29 cellular contexts compared by ENCODE assay signal in genomic region chr16:26360867-26361266, GRCh38.
"Had no signal": no experiment of that assay in that cellular context is flagged by ENCODE, and none has a peak within 500 bp of the region (broad histone marks: within the 10 kb centered on the region; RNA-seq: fewer than 3 reads in every experiment).

No MANE protein-coding gene starts in this region.

- H3K36me3 ChIP-seq: stomach, suprapubic skin, thoracic aorta, thyroid gland, tibial artery, tibial nerve, transverse colon, upper lobe of left lung, upper lobe of right lung, uterus, vagina had no signal

- H3K27me3 Mint-ChIP-seq: stimulated activated naive CD8-positive, alpha-beta T cell treated with anti-CD3 and anti-CD28 coated beads, Interleukin-15, Interleukin-2, amounts not matched to agents 100 ng/mL and 50 ng/mL, for 24 hours had no signal

- H3K36me3 Mint-ChIP-seq: stimulated activated effector memory CD8-positive, alpha-beta T cell treated with anti-CD3 and anti-CD28 coated beads, Interleukin-12 subunit alpha, Interleukin-12 subunit beta, amount 100 ng/mL, for 72 hours; stimulated activated memory B cell treated with anti-CD40 and anti-IgM and Interleukin-4, amounts not matched to agents 10 μg/mL and 1 μg/mL and 100 μg/mL, for 72 hours; stimulated activated naive B cell treated with anti-CD40 and anti-IgM and Interleukin-4, amounts not matched to agents 10 μg/mL and 1 μg/mL and 100 μg/mL, for 72 hours; type B pancreatic cell had no signal

- H3K4me3 ChIP-seq: stomach, suprapubic skin, testis, thoracic aorta, thyroid gland, tibial artery, tibial nerve, transverse colon, upper lobe of left lung, upper lobe of right lung, uterus, vagina had no signal

- ATAC-seq: stimulated activated effector memory CD8-positive, alpha-beta T cell treated with anti-CD3 and anti-CD28 coated beads, Interleukin-12 subunit alpha, Interleukin-12 subunit beta, amount 100 ng/mL, for 72 hours; stimulated activated memory B cell treated with anti-CD40 and anti-IgM and Interleukin-4, amounts not matched to agents 10 μg/mL and 1 μg/mL and 100 μg/mL, for 72 hours; stimulated activated naive B cell treated with anti-CD40 and anti-IgM and Interleukin-4, amounts not matched to agents 10 μg/mL and 1 μg/mL and 100 μg/mL, for 72 hours; stimulated activated naive CD8-positive, alpha-beta T cell treated with anti-CD3 and anti-CD28 coated beads, Interleukin-15, amount 100 ng/mL, for 72 hours; stimulated activated naive CD8-positive, alpha-beta T cell treated with anti-CD3 and anti-CD28 coated beads, Interleukin-15, Interleukin-2, amounts not matched to agents 100 U/mL and 50 U/mL, for 24 hours; upper lobe of right lung had no signal

- FAIRE-seq: urothelium cell line had no signal

- DNase-seq: stimulated activated CD4-positive, alpha-beta T cell treated with anti-CD3 and anti-CD28 coated beads, Interleukin-2, amount 100 ng/mL, for 48 hours; stimulated activated CD4-positive, alpha-beta T cell treated with anti-CD3 and anti-CD28 coated beads, Interleukin-4, amount 100 ng/mL, for 1 hour; stimulated activated CD4-positive, alpha-beta T cell treated with anti-CD3 and anti-CD28 coated beads, Interleukin-4, amount 100 ng/mL, for 24 hours; stimulated activated CD4-positive, alpha-beta T cell treated with anti-CD3 and anti-CD28 coated beads, Interleukin-4, amount 100 ng/mL, for 4 hours; stimulated activated CD8-positive, alpha-beta memory T cell treated with anti-CD3 and anti-CD28 coated beads, Interleukin-4, amount 100 ng/mL, for 48 hours; stimulated activated naive B cell treated with anti-CD40 and anti-IgM and Interleukin-4, amounts not matched to agents 10 μg/mL and 1 μg/mL and 100 μg/mL, for 72 hours; stimulated activated naive CD4-positive, alpha-beta T cell; stimulated activated naive CD4-positive, alpha-beta T cell treated with Interleukin-2 at 50 U/mL for 16 hours; stimulated activated naive CD8-positive, alpha-beta T cell treated with anti-CD3 and anti-CD28 coated beads, Interleukin-15, amount 100 ng/mL, for 72 hours; stimulated activated naive CD8-positive, alpha-beta T cell treated with anti-CD3 and anti-CD28 coated beads, Interleukin-15, Interleukin-2, amounts not matched to agents 100 U/mL and 50 U/mL, for 24 hours; stomach; substantia nigra; testis; thyroid gland; tibial artery; transverse colon; trophoblast cell; upper lobe of left lung; upper lobe of right lung; uterus had no signal

- H3K27ac ChIP-seq: stomach, suprapubic skin, testis, thoracic aorta, thyroid gland, tibial artery, tibial nerve, transverse colon, upper lobe of left lung, upper lobe of right lung, uterus, vagina had no signal

- H3K4me1 Mint-ChIP-seq: stimulated activated effector memory CD8-positive, alpha-beta T cell treated with anti-CD3 and anti-CD28 coated beads, Interleukin-12 subunit alpha, Interleukin-12 subunit beta, amount 100 ng/mL, for 72 hours; stimulated activated memory B cell treated with anti-CD40 and anti-IgM and Interleukin-4, amounts not matched to agents 10 μg/mL and 1 μg/mL and 100 μg/mL, for 72 hours; stimulated activated naive B cell treated with anti-CD40 and anti-IgM and Interleukin-4, amounts not matched to agents 10 μg/mL and 1 μg/mL and 100 μg/mL, for 72 hours; stimulated activated naive CD8-positive, alpha-beta T cell treated with anti-CD3 and anti-CD28 coated beads, Interleukin-15, amount 100 ng/mL, for 72 hours had no signal

- H3K27ac Mint-ChIP-seq: stimulated activated effector memory CD8-positive, alpha-beta T cell treated with anti-CD3 and anti-CD28 coated beads, Interleukin-12 subunit alpha, Interleukin-12 subunit beta, amount 100 ng/mL, for 72 hours; stimulated activated memory B cell treated with anti-CD40 and anti-IgM and Interleukin-4, amounts not matched to agents 10 μg/mL and 1 μg/mL and 100 μg/mL, for 72 hours; stimulated activated naive B cell treated with anti-CD40 and anti-IgM and Interleukin-4, amounts not matched to agents 10 μg/mL and 1 μg/mL and 100 μg/mL, for 72 hours; stimulated activated naive CD8-positive, alpha-beta T cell treated with anti-CD3 and anti-CD28 coated beads, Interleukin-15, amount 100 ng/mL, for 72 hours; stimulated activated naive CD8-positive, alpha-beta T cell treated with anti-CD3 and anti-CD28 coated beads, Interleukin-15, Interleukin-2, amounts not matched to agents 100 ng/mL and 50 ng/mL, for 24 hours; type B pancreatic cell had no signal

- H3K9me3 Mint-ChIP-seq: stimulated activated effector memory CD8-positive, alpha-beta T cell treated with anti-CD3 and anti-CD28 coated beads, Interleukin-12 subunit alpha, Interleukin-12 subunit beta, amount 100 ng/mL, for 72 hours; type B pancreatic cell had no signal

- H3K4me3 Mint-ChIP-seq: stimulated activated effector memory CD8-positive, alpha-beta T cell treated with anti-CD3 and anti-CD28 coated beads, Interleukin-12 subunit alpha, Interleukin-12 subunit beta, amount 100 ng/mL, for 72 hours; stimulated activated memory B cell treated with anti-CD40 and anti-IgM and Interleukin-4, amounts not matched to agents 10 μg/mL and 1 μg/mL and 100 μg/mL, for 72 hours; stimulated activated naive B cell treated with anti-CD40 and anti-IgM and Interleukin-4, amounts not matched to agents 10 μg/mL and 1 μg/mL and 100 μg/mL, for 72 hours; stimulated activated naive CD8-positive, alpha-beta T cell treated with anti-CD3 and anti-CD28 coated beads, Interleukin-15, amount 100 ng/mL, for 72 hours; stimulated activated naive CD8-positive, alpha-beta T cell treated with anti-CD3 and anti-CD28 coated beads, Interleukin-15, Interleukin-2, amounts not matched to agents 100 ng/mL and 50 ng/mL, for 24 hours; type B pancreatic cell had no signal

- H3K4me1 ChIP-seq: stomach, suprapubic skin, testis, thyroid gland, tibial artery, tibial nerve, transverse colon, upper lobe of left lung, upper lobe of right lung, uterus, vagina had no signal

- H3K9me3 ChIP-seq: suprapubic skin, testis, thyroid gland, transverse colon, upper lobe of right lung, uterus, vagina had no signal
